Comparison of ENCODE assay signal across 9 cellular contexts in the genomic region with DNA sequence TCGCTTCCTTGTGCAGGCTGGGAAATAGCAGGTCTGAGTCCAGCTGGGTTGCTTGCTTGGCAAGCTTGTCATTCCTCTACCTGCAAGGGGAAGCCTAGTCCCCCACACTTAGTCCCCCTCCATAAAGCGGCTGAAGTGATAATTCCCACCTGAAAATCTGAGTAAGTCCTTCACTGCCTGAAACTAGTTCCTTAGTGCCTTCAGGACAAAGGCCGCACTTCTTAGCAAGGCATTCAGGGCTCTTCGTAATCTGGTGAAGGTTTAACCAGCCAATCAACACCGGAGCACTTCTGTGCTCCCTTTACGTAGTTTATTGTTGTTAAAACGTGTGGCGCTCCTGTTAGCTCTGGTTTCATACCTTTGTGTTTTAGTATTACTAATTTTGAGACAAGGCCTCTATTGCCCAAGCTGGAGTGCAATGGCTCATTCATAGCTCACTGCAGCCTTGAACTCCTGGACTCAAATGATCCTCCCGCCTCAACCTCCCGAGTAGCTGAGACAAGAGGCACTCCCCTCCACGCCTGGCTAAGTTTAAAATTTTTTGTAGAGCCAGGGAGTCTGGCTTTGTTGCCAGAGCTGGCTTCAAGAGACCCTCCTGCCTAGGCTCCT. TPM values are rescaled to one million over a fixed set of nuclear protein-coding genes. Genes with fewer than 3 reads are reported as not detected.
DNase-seq lines count a peak whose midpoint lies in the region; ATAC-seq, FAIRE-seq and TF ChIP-seq lines count a peak whose summit lies in the region.
"Had no signal": no experiment of that assay in that cellular context is flagged by ENCODE, and none has a peak within 500 bp of the region (broad histone marks: within the 10 kb centered on the region; RNA-seq: fewer than 3 reads in every experiment).

No MANE protein-coding gene starts in this region.

- peak overlapping the region; percentile 83 for H3K4me3 ChIP-seq in BE2C (ENCODE audit: low read depth, low read length)
- H3K4me3 ChIP-seq in bronchial epithelial cell (ENCODE audit: low read depth, low read length) = peak overlapping the region; percentile 98
- H3K4me3 ChIP-seq in mucosa of stomach (ENCODE audit: low read length) = peak overlapping the region; percentile 90

- H3K36me3 ChIP-seq in BE2C = no peaks in the 10 kb centered on the region; the same call in 1 of the 2 replicates
- peaks cover 2% of the 10 kb centered on the region for H3K36me3 ChIP-seq in bronchial epithelial cell (ENCODE audit: control insufficient read depth, insufficient read depth, low read length)
- no peaks in the 10 kb centered on the region for H3K36me3 ChIP-seq in mucosa of stomach (ENCODE audit: control insufficient read depth, insufficient read depth, low read length)

- no peak for FAIRE-seq in bronchial epithelial cell (lab: Jason Lieb, UNC)

- H3K9ac ChIP-seq in mucosa of stomach (ENCODE audit: low read length) = peak overlapping the region; percentile 96

- ATAC-seq in HG03095 (IDR thresholded peaks at IDR 0.05; ENCODE audit: unreplicated experiment) (peak; percentile 5), GM18498 (IDR thresholded peaks at IDR 0.05; ENCODE audit: unreplicated experiment) (no peak), GM18519 (IDR thresholded peaks at IDR 0.05; ENCODE audit: low FRiP score, unreplicated experiment) (no peak)

- H3K9me3 ChIP-seq in BE2C (no peaks in the 10 kb centered on the region), mucosa of stomach (ENCODE audit: control insufficient read depth, low read length) (no peaks in the 10 kb centered on the region)

- H3K4me1 ChIP-seq in BE2C (no peaks in the 10 kb centered on the region), mucosa of stomach (ENCODE audit: control insufficient read depth, insufficient read depth, low read length) (peaks cover 21% of the 10 kb centered on the region)

- no peaks in the 10 kb centered on the region for H3K27me3 ChIP-seq in BE2C
- H3K27me3 ChIP-seq in bronchial epithelial cell (ENCODE audit: control insufficient read depth, insufficient read depth, low read length) = no peaks in the 10 kb centered on the region
- H3K27me3 ChIP-seq in mucosa of stomach (ENCODE audit: control insufficient read depth, insufficient read depth, low read length) = no peaks in the 10 kb centered on the region

- TF ChIP-seq CTCF in BE2C (IDR thresholded peaks at IDR 0.05; ENCODE audit: low read depth, low read length) = no peak
- TF ChIP-seq CTCF in bronchial epithelial cell (IDR thresholded peaks at IDR 0.05; ENCODE audit: insufficient read depth, low read length, severe bottlenecking) = no peak

- DNase-seq in BE2C = no peak
- no peak for DNase-seq in bronchial epithelial cell (ENCODE audit: low read depth)
- DNase-seq in NCI-H146 treated with DMSO at 0.1 percent for 48 hours (lab: John Stamatoyannopoulos, UW; ENCODE audit: unreplicated experiment) = no peak
- DNase-seq in NCI-H2107 treated with DMSO at 0.1 percent for 48 hours (lab: John Stamatoyannopoulos, UW; ENCODE audit: unreplicated experiment) = no peak

RNA-seq across cellular contexts. Expression of a gene that starts 0.8 kb away (rescaled TPM):
- polyA plus RNA-seq in BE2C (2012; ENCODE audit: insufficient read depth, insufficient read length, low read depth) = 76.3 TPM
- total RNA-seq in bronchial epithelial cell = 13.2 and 15.5 TPM in 2 replicates

RNA-seq across cellular contexts. Expression of a gene that starts 9.2 kb away (rescaled TPM):
- not detected for polyA plus RNA-seq in BE2C (2012; ENCODE audit: insufficient read depth, insufficient read length, low read depth)
- total RNA-seq in bronchial epithelial cell = not detected in 2 replicates
- total RNA-seq: pulmonary artery endothelial cell had no signal

RNA-seq across cellular contexts. Expression of a gene that starts 21.0 kb away (rescaled TPM):
- 95.2 TPM for polyA plus RNA-seq in BE2C (2012; ENCODE audit: insufficient read depth, insufficient read length, low read depth)
- 26.9 and 35.6 TPM in 2 replicates for total RNA-seq in bronchial epithelial cell

RNA-seq across cellular contexts. Expression of a gene that starts 37.8 kb away (rescaled TPM):
- 5.6 TPM for polyA plus RNA-seq in BE2C (2012; ENCODE audit: insufficient read depth, insufficient read length, low read depth)
- total RNA-seq in bronchial epithelial cell = 0.26 TPM in 2 replicates

RNA-seq across cellular contexts. Expression of a gene that starts 42.8 kb away (rescaled TPM):
- 155 TPM for polyA plus RNA-seq in BE2C (2012; ENCODE audit: insufficient read depth, insufficient read length, low read depth)
- total RNA-seq in bronchial epithelial cell = 16.3 and 23.7 TPM in 2 replicates
